ENCODE assay signal across 15 cellular contexts in the genomic region with DNA sequence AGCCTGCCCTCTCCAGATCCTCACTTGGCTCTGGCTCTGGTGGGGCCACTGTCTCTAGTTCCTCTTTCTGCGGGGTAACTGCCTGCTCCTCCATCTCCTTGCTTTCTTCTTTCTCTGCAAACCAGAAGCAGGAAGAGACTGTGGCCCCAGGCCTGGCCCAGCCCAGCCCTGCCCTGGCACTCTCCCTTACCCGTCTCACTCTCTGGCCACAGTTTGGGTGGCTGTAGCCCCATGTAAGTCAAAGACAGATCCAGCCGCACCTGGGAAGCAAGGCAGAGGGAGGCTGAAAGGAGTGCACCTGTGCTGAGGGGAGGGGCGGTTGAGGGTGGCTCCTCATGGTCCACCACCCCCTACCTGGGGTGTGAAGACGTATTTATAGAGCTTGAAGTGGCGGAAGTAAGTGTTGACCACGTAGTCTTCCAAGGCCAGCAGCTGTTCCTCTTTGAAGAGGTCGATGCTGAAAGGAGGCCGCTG. TPM values are rescaled to one million over a fixed set of nuclear protein-coding genes. Genes with fewer than 3 reads are reported as not detected.
DNase-seq lines count a peak whose midpoint lies in the region; ATAC-seq lines count a peak whose summit lies in the region.
"Had no signal": no experiment of that assay in that cellular context is flagged by ENCODE, and none has a peak within 500 bp of the region (broad histone marks: within the 10 kb centered on the region; RNA-seq: fewer than 3 reads in every experiment).

No MANE protein-coding gene starts in this region.

- peaks cover 27% of the 10 kb centered on the region for H3K4me1 Mint-ChIP-seq in activated T-helper 1 cell treated with anti-CD3 and anti-CD28 coated beads, Interleukin-12 subunit alpha, Interleukin-12 subunit beta, Interleukin-2, Interleukin-4 antibody, amounts not matched to agents 30 ng/mL and 10 ng/mL and 1 ng/mL, durations not matched to agents 14 hours and 24 hours and 36 hours (ENCODE audit: low read depth)
- H3K4me1 Mint-ChIP-seq in naive thymus-derived CD4-positive, alpha-beta T cell = peaks cover 19 to 39% (median 27%) of the 10 kb centered on the region in 7 donors

- peaks cover 16% of the 10 kb centered on the region for H3K36me3 Mint-ChIP-seq in activated T-helper 1 cell treated with anti-CD3 and anti-CD28 coated beads, Interleukin-12 subunit alpha, Interleukin-12 subunit beta, Interleukin-2, Interleukin-4 antibody, amounts not matched to agents 30 ng/mL and 10 ng/mL and 1 ng/mL, durations not matched to agents 14 hours and 24 hours and 36 hours (ENCODE audit: low read depth)
- peaks cover 0 to 14% (median 4%) of the 10 kb centered on the region in 5 donors for H3K36me3 Mint-ChIP-seq in naive thymus-derived CD4-positive, alpha-beta T cell

- CTCF ChIA-PET in naive thymus-derived CD4-positive, alpha-beta T cell (lab: Charles Lee) = interaction anchor here (0.6 kb wide), 1 partner anchor 1093 kb away, joined by 3 read pairs; no protein-coding TSS in a partner anchor

- H3K4me2 ChIP-seq in BLaER1 treated with 17β-estradiol and CSF1 and Interleukin-3, amounts not matched to agents 10 nM and 100 nM = peak overlapping the region; percentile 52 to 99 (median 65)

- H3K27ac ChIP-seq in BLaER1 treated with 17β-estradiol and CSF1 and Interleukin-3, amounts not matched to agents 10 nM and 100 nM = peak overlapping the region in 9 of 11 experiments; percentile 46 to 84 (median 70); a peak in 17 of 22 replicates
- H3K27ac ChIP-seq in naive thymus-derived CD4-positive, alpha-beta T cell (ENCODE audit: low read depth, low read length) = no peak overlapping the region
- H3K27ac ChIP-seq: psoas muscle had no signal

- peaks cover 0 to 29% (median 11%) of the 10 kb centered on the region in 11 experiments; a peak in 11 of 22 replicates for H4K20me1 ChIP-seq in BLaER1 treated with 17β-estradiol and CSF1 and Interleukin-3, amounts not matched to agents 10 nM and 100 nM

- peaks cover 45 to 55% (median 47%) of the 10 kb centered on the region in 10 experiments for H3K4me1 ChIP-seq in BLaER1 treated with 17β-estradiol and CSF1 and Interleukin-3, amounts not matched to agents 10 nM and 100 nM
- H3K4me1 ChIP-seq in naive thymus-derived CD4-positive, alpha-beta T cell (ENCODE audit: control insufficient read depth in 2 of 2, insufficient read depth in 2 of 2, low read length in 2 of 2) = peaks cover 17 to 20% of the 10 kb centered on the region in 2 donors
- H3K4me1 ChIP-seq: BE2C had no signal

- H3K9ac ChIP-seq in BLaER1 treated with 17β-estradiol and CSF1 and Interleukin-3, amounts not matched to agents 10 nM and 100 nM = peak overlapping the region; percentile 22 to 75 (median 48); a peak in 19 of 22 replicates

- intact Hi-C loops in activated T-helper 1 cell treated with anti-CD3 and anti-CD28 coated beads, Interleukin-12 subunit alpha, Interleukin-12 subunit beta, Interleukin-2, Interleukin-4 antibody, amounts not matched to agents 30 ng/mL and 10 ng/mL and 1 ng/mL, durations not matched to agents 14 hours and 24 hours and 36 hours (cut with micrococcal nuclease) = no loop called here
- intact Hi-C loops in naive thymus-derived CD4-positive, alpha-beta T cell (cut with micrococcal nuclease) = no loop called here

- no peaks in the 10 kb centered on the region for H3K9me3 Mint-ChIP-seq in activated T-helper 1 cell treated with anti-CD3 and anti-CD28 coated beads, Interleukin-12 subunit alpha, Interleukin-12 subunit beta, Interleukin-2, Interleukin-4 antibody, amounts not matched to agents 30 ng/mL and 10 ng/mL and 1 ng/mL, durations not matched to agents 14 hours and 24 hours and 36 hours
- H3K9me3 Mint-ChIP-seq in naive thymus-derived CD4-positive, alpha-beta T cell = no peaks in the 10 kb centered on the region

- POLR2A ChIA-PET in naive thymus-derived CD4-positive, alpha-beta T cell (lab: Charles Lee) = interaction anchor here (1.0 to 2.5 kb wide), 3 partner anchors 10 to 15 kb away, joined by 3 to 17 read pairs (median 3); partner anchors contain the start of gene PHKG2

- H3K9me3 ChIP-seq in BLaER1 treated with 17β-estradiol and CSF1 and Interleukin-3, amounts not matched to agents 10 nM and 100 nM (replicated peaks in 1 of 11) = no peaks in the 10 kb centered on the region
- no peaks in the 10 kb centered on the region for H3K9me3 ChIP-seq in naive thymus-derived CD4-positive, alpha-beta T cell (ENCODE audit: control insufficient read depth in 2 of 3, low read length in 3 of 3)
- no peaks in the 10 kb centered on the region for H3K9me3 ChIP-seq in MG63
- H3K9me3 ChIP-seq: BE2C, heart left ventricle, psoas muscle had no signal

- no peaks in the 10 kb centered on the region for H3K27me3 ChIP-seq in BLaER1 treated with 17β-estradiol and CSF1 and Interleukin-3, amounts not matched to agents 10 nM and 100 nM
- H3K27me3 ChIP-seq in naive thymus-derived CD4-positive, alpha-beta T cell (ENCODE audit: control insufficient read depth in 2 of 2, insufficient read depth in 2 of 2, low read length in 2 of 2) = no peaks in the 10 kb centered on the region
- H3K27me3 ChIP-seq in MG63 = no peaks in the 10 kb centered on the region
- H3K27me3 ChIP-seq: BE2C, heart left ventricle had no signal

- peak; percentile 91 for DNase-seq in MV-4-11 (lab: John Stamatoyannopoulos, UW)
- no peak for DNase-seq in activated T-helper 1 cell treated with anti-CD3 and anti-CD28 coated beads, Interleukin-12 subunit alpha, Interleukin-12 subunit beta, Interleukin-2, Interleukin-4 antibody, amounts not matched to agents 30 ng/mL and 10 ng/mL and 1 ng/mL, durations not matched to agents 14 hours and 24 hours and 36 hours (ENCODE audit: low spot score)
- no peak for DNase-seq in naive thymus-derived CD4-positive, alpha-beta T cell
- no peak for DNase-seq in MG63
- no peak for DNase-seq in cerebellar cortex (ENCODE audit: low spot score)
- DNase-seq in activated CD4-positive, alpha-beta T cell treated with anti-CD3 and anti-CD28 coated beads for 48 hours = no peak
- no peak for DNase-seq in DMS153 (lab: John Stamatoyannopoulos, UW)
- DNase-seq: BE2C; heart left ventricle; NCI-H446 treated with DMSO at 0.1 percent for 48 hours; SHP77; stimulated activated CD4-positive, alpha-beta T cell treated with anti-CD3 and anti-CD28 coated beads, Interleukin-2, amount 100 ng/mL, for 48 hours; stimulated activated naive CD4-positive, alpha-beta T cell treated with Interleukin-2 at 50 U/mL for 16 hours had no signal

- ATAC-seq in naive thymus-derived CD4-positive, alpha-beta T cell = peak; percentile 13
- ATAC-seq: heart left ventricle, psoas muscle had no signal

- H3K4me3 Mint-ChIP-seq in activated T-helper 1 cell treated with anti-CD3 and anti-CD28 coated beads, Interleukin-12 subunit alpha, Interleukin-12 subunit beta, Interleukin-2, Interleukin-4 antibody, amounts not matched to agents 30 ng/mL and 10 ng/mL and 1 ng/mL, durations not matched to agents 14 hours and 24 hours and 36 hours = peak overlapping the region; percentile 27
- H3K4me3 Mint-ChIP-seq in naive thymus-derived CD4-positive, alpha-beta T cell = no peak overlapping the region

- no peaks in the 10 kb centered on the region for H3K27me3 Mint-ChIP-seq in activated T-helper 1 cell treated with anti-CD3 and anti-CD28 coated beads, Interleukin-12 subunit alpha, Interleukin-12 subunit beta, Interleukin-2, Interleukin-4 antibody, amounts not matched to agents 30 ng/mL and 10 ng/mL and 1 ng/mL, durations not matched to agents 14 hours and 24 hours and 36 hours (ENCODE audit: insufficient read depth)
- H3K27me3 Mint-ChIP-seq in naive thymus-derived CD4-positive, alpha-beta T cell = no peaks in the 10 kb centered on the region

- H3K4me3 ChIP-seq in BLaER1 treated with 17β-estradiol and CSF1 and Interleukin-3, amounts not matched to agents 10 nM and 100 nM = peak overlapping the region in 1 of 10 experiments; percentile 14; a peak in 2 of 20 replicates
- no peak overlapping the region for H3K4me3 ChIP-seq in naive thymus-derived CD4-positive, alpha-beta T cell (ENCODE audit: low read length)
- no peak overlapping the region for H3K4me3 ChIP-seq in MG63
- H3K4me3 ChIP-seq: psoas muscle had no signal

- H3K36me3 ChIP-seq in BLaER1 treated with 17β-estradiol and CSF1 and Interleukin-3, amounts not matched to agents 10 nM and 100 nM = peaks cover 47 to 72% (median 58%) of the 10 kb centered on the region in 11 experiments
- H3K36me3 ChIP-seq in naive thymus-derived CD4-positive, alpha-beta T cell (ENCODE audit: control insufficient read depth in 2 of 3, insufficient read depth in 3 of 3, low read length in 3 of 3) = peaks cover 0 to 53% (median 3%) of the 10 kb centered on the region in 3 experiments
- peaks cover 45% of the 10 kb centered on the region for H3K36me3 ChIP-seq in MG63

- H3K27ac Mint-ChIP-seq in activated T-helper 1 cell treated with anti-CD3 and anti-CD28 coated beads, Interleukin-12 subunit alpha, Interleukin-12 subunit beta, Interleukin-2, Interleukin-4 antibody, amounts not matched to agents 30 ng/mL and 10 ng/mL and 1 ng/mL, durations not matched to agents 14 hours and 24 hours and 36 hours = no peak overlapping the region
- no peak overlapping the region for H3K27ac Mint-ChIP-seq in naive thymus-derived CD4-positive, alpha-beta T cell

RNA-seq across cellular contexts. Expression of gene CFAP119, which starts 2.8 kb away (rescaled TPM):
- 4.4 and 5.6 TPM in 2 replicates for total RNA-seq in activated T-helper 1 cell treated with anti-CD3 and anti-CD28 coated beads, Interleukin-12 subunit alpha, Interleukin-12 subunit beta, Interleukin-2, Interleukin-4 antibody, amounts not matched to agents 30 ng/mL and 10 ng/mL and 1 ng/mL, durations not matched to agents 14 hours and 24 hours and 36 hours
- total RNA-seq in naive thymus-derived CD4-positive, alpha-beta T cell = 1 to 10 TPM; 2.3 to 5.9 (median 2.9) TPM
- polyA plus RNA-seq in naive thymus-derived CD4-positive, alpha-beta T cell = under 1 TPM; 0.41 to 0.63 TPM
- 4.1 and 9.1 TPM in 2 replicates for total RNA-seq in MG63 (2014; rRNA removed; shearing (Covaris generic); ENCODE audit: low replicate concordance)

RNA-seq across cellular contexts. Expression of gene RNF40, which starts 3.1 kb away (rescaled TPM):
- total RNA-seq in activated T-helper 1 cell treated with anti-CD3 and anti-CD28 coated beads, Interleukin-12 subunit alpha, Interleukin-12 subunit beta, Interleukin-2, Interleukin-4 antibody, amounts not matched to agents 30 ng/mL and 10 ng/mL and 1 ng/mL, durations not matched to agents 14 hours and 24 hours and 36 hours = 98.2 and 98.5 TPM in 2 replicates
- total RNA-seq in naive thymus-derived CD4-positive, alpha-beta T cell = 100 to 1,000 TPM in 3 of 5 experiments, 10 to 100 TPM in 2; 68.7 to 122 (median 114) TPM
- 10 to 100 TPM; 19.4 to 50.7 TPM for polyA plus RNA-seq in naive thymus-derived CD4-positive, alpha-beta T cell
- 116 and 127 TPM in 2 replicates for total RNA-seq in MG63 (2014; rRNA removed; shearing (Covaris generic); ENCODE audit: low replicate concordance)

RNA-seq across cellular contexts. Expression of gene PHKG2, which starts 10.8 kb away (rescaled TPM):
- 42.4 and 43.6 TPM in 2 replicates for total RNA-seq in activated T-helper 1 cell treated with anti-CD3 and anti-CD28 coated beads, Interleukin-12 subunit alpha, Interleukin-12 subunit beta, Interleukin-2, Interleukin-4 antibody, amounts not matched to agents 30 ng/mL and 10 ng/mL and 1 ng/mL, durations not matched to agents 14 hours and 24 hours and 36 hours
- total RNA-seq in naive thymus-derived CD4-positive, alpha-beta T cell = 10 to 100 TPM; 33.2 to 57.8 (median 46.7) TPM
- polyA plus RNA-seq in naive thymus-derived CD4-positive, alpha-beta T cell = 10 to 100 TPM; 37.2 to 43.5 TPM
- total RNA-seq in MG63 (2014; rRNA removed; shearing (Covaris generic); ENCODE audit: low replicate concordance) = 18.3 and 25.2 TPM in 2 replicates

RNA-seq across cellular contexts. Expression of gene ZNF629, which starts 28.0 kb away (rescaled TPM):
- 2.7 and 3.2 TPM in 2 replicates for total RNA-seq in activated T-helper 1 cell treated with anti-CD3 and anti-CD28 coated beads, Interleukin-12 subunit alpha, Interleukin-12 subunit beta, Interleukin-2, Interleukin-4 antibody, amounts not matched to agents 30 ng/mL and 10 ng/mL and 1 ng/mL, durations not matched to agents 14 hours and 24 hours and 36 hours
- total RNA-seq in naive thymus-derived CD4-positive, alpha-beta T cell = 10 to 100 TPM in 1 of 5 experiments, 1 to 10 TPM in 4; 2.4 to 11.1 (median 4.2) TPM
- 1 to 10 TPM in 1 of 2 donors, under 1 TPM in 1; 0.66 to 3.1 TPM for polyA plus RNA-seq in naive thymus-derived CD4-positive, alpha-beta T cell
- 10.3 and 13.6 TPM in 2 replicates for total RNA-seq in MG63 (2014; rRNA removed; shearing (Covaris generic); ENCODE audit: low replicate concordance)
